In genomic region chr4:6538111-6538510, GRCh38 we compare ENCODE assay signal across 16 cellular contexts. TPM values are rescaled to one million over a fixed set of nuclear protein-coding genes. Genes with fewer than 3 reads are reported as not detected.
DNase-seq lines count a peak whose midpoint lies in the region; ATAC-seq, FAIRE-seq and TF ChIP-seq lines count a peak whose summit lies in the region.
"Had no signal": no experiment of that assay in that cellular context is flagged by ENCODE, and none has a peak within 500 bp of the region (broad histone marks: within the 10 kb centered on the region; RNA-seq: fewer than 3 reads in every experiment).

No MANE protein-coding gene starts in this region.

- intact Hi-C loops in HepG2 (cut with micrococcal nuclease; ENCODE audit: unreplicated experiment): no loop called here
- intact Hi-C loops in right lobe of liver (cut with DNase I): no loop called here

- no peaks in the 10 kb centered on the region for H3K9me3 Mint-ChIP-seq in endothelial cell (ENCODE audit: unreplicated experiment)

- no peak overlapping the region for H3K27ac Mint-ChIP-seq in endothelial cell (ENCODE audit: unreplicated experiment)
- H3K27ac Mint-ChIP-seq: CD4-positive, alpha-beta memory T cell had no signal

- no peaks in the 10 kb centered on the region for H3K4me1 Mint-ChIP-seq in endothelial cell (ENCODE audit: unreplicated experiment)
- H3K4me1 Mint-ChIP-seq: CD4-positive, alpha-beta memory T cell had no signal

- no peak overlapping the region; a peak in 1 of 6 replicates for H3K4me3 ChIP-seq in HepG2 (replicated peaks in 1 of 3; ENCODE audit: insufficient read depth in 1 of 3, low read depth in 2 of 3, low read length in 3 of 3)
- no peak overlapping the region for H3K4me3 ChIP-seq in right lobe of liver

- H3K4me1 ChIP-seq in HepG2 (ENCODE audit: insufficient read depth, low read length) (peaks cover 28% of the 10 kb centered on the region), right lobe of liver (no peaks in the 10 kb centered on the region)

- H3K27me3 ChIP-seq in HepG2 (ENCODE audit: control insufficient read depth in 1 of 2, insufficient read depth in 2 of 2, low read length in 2 of 2) (peaks cover 0 to 16% of the 10 kb centered on the region in 2 experiments; a peak in 3 of 5 replicates), right lobe of liver (no peaks in the 10 kb centered on the region)

- H4K20me1 ChIP-seq in HepG2 (ENCODE audit: insufficient read depth, low read length): no peaks in the 10 kb centered on the region

- 88% methylated on average over 15 of the region's 15 CpGs for WGBS in HepG2 (ENCODE audit: low lambda C conversion rate)
- 82% methylated on average over 9 of the region's 15 CpGs for WGBS in right lobe of liver (ENCODE audit: insufficient coverage, low coverage, low lambda C conversion rate, missing lambda C conversion rate)

- H3K27ac ChIP-seq in HepG2 (ENCODE audit: extremely low read length, insufficient read depth, low read length) (no peak overlapping the region), right lobe of liver (no peak overlapping the region), temporal lobe (ENCODE audit: low read depth, low read length) (peak overlapping the region; percentile 36)

- TF ChIP-seq POLR2A in HepG2 (IDR thresholded peaks at IDR 0.05; ENCODE audit: insufficient read depth in 1 of 2, low read depth in 2 of 2, low read length in 2 of 2) (no peak), right lobe of liver (IDR thresholded peaks at IDR 0.05) (no peak)

- no peak for TF ChIP-seq CTCF in HepG2 (CRISPR knock-in tag; IDR thresholded peaks at IDR 0.05)
- no peak for TF ChIP-seq CTCF in right lobe of liver (IDR thresholded peaks at IDR 0.05)
- TF ChIP-seq CTCF in endothelial cell (IDR thresholded peaks at IDR 0.05; ENCODE audit: unreplicated experiment): no peak

- no peaks in the 10 kb centered on the region for H3K27me3 Mint-ChIP-seq in endothelial cell (ENCODE audit: unreplicated experiment)

- peak overlapping the region; percentile 19 for H3K4me3 Mint-ChIP-seq in endothelial cell (ENCODE audit: unreplicated experiment)
- H3K4me3 Mint-ChIP-seq: CD4-positive, alpha-beta memory T cell had no signal

- TF ChIP-seq RAD21 in HepG2 (CRISPR knock-in tag; IDR thresholded peaks at IDR 0.05): no peak

- DNase-seq in HepG2 (ENCODE audit: low spot score) (no peak), right lobe of liver (no peak), cerebellar cortex (ENCODE audit: low spot score) (peak; percentile 5), endothelial cell (ENCODE audit: low spot score) (no peak), UCSD-AML1 (lab: John Stamatoyannopoulos, UW; ENCODE audit: unreplicated experiment) (no peak), amygdala (lab: John Stamatoyannopoulos, UW) (no peak)
- DNase-seq: Calu3; CD4-positive, alpha-beta memory T cell; COR-L47; GF-D8; GOT3; HCEC 1CT had no signal

- no peaks in the 10 kb centered on the region for H3K36me3 Mint-ChIP-seq in endothelial cell (ENCODE audit: low read depth, unreplicated experiment)
- H3K36me3 Mint-ChIP-seq: CD4-positive, alpha-beta memory T cell had no signal

- no peaks in the 10 kb centered on the region for H3K79me2 ChIP-seq in HepG2 (ENCODE audit: insufficient read depth, low read length)

- no TSS peak for BruUV-seq in HepG2 (replicated peaks; lab: Mats Ljungman, UMichigan)

- H3K36me3 ChIP-seq in HepG2 (replicated peaks in 1 of 2; ENCODE audit: control insufficient read depth in 1 of 2, insufficient read depth in 2 of 2, low read length in 2 of 2): no peaks in the 10 kb centered on the region
- no peaks in the 10 kb centered on the region for H3K36me3 ChIP-seq in right lobe of liver

- POLR2A ChIA-PET in HepG2 (lab: Yijun Ruan, JAX): no interaction called here

- TF ChIP-seq EP300 in HepG2 (IDR thresholded peaks at IDR 0.05; ENCODE audit: low read depth in 2 of 2, low read length in 2 of 2) (no peak), HepG2 (CRISPR knock-in tag; IDR thresholded peaks at IDR 0.05; ENCODE audit: borderline replicate concordance) (no peak)

- FAIRE-seq in HepG2 (lab: Jason Lieb, UNC): no peak
- FAIRE-seq: GM12891, GM18507, H54 had no signal

- no peak overlapping the region for H2AFZ ChIP-seq in HepG2 (ENCODE audit: low read length)

- ATAC-seq in HepG2 (no peak), right lobe of liver (no peak)

- H3K9ac ChIP-seq in HepG2 (ENCODE audit: insufficient read depth, low read depth, low read length): no peak overlapping the region

- CTCF ChIA-PET in HepG2 (lab: Yijun Ruan, JAX; ENCODE audit: low intra/inter-chr PET ratio, low total read pairs): no interaction called here

- in situ Hi-C loops in HepG2 (cut with HindIII; ENCODE audit: extremely low pct_ligation_motif_present, low pct_unique_long_range_greater_than_20kb): no loop called here

- H3K4me2 ChIP-seq in HepG2 (ENCODE audit: low read depth, low read length): peak overlapping the region; percentile 80; the same call in 1 of the 2 replicates

- H3K9me3 ChIP-seq in HepG2 (ENCODE audit: low read length) (no peaks in the 10 kb centered on the region), right lobe of liver (no peaks in the 10 kb centered on the region)

TF ChIP-seq in HepG2, 621 proteins besides CTCF, POLR2A, EP300 and RAD21:
- TF ChIP-seq SP4 (CRISPR knock-in tag; IDR thresholded peaks at IDR 0.05) (0 out of 2 replicates have a peak, but pooled peaks have one; percentile 18), ATAD3A (CRISPR knock-in tag; IDR thresholded peaks at IDR 0.05) (no peak)

RNA-seq across cellular contexts. Expression of gene MAN2B2, which starts 36.9 kb away (rescaled TPM):
- total RNA-seq in HepG2 (2016; rRNA removed; fragmentation: Illumina TruSeq; extraction: Trizol) (2.8 and 5.4 TPM in 2 replicates), right lobe of liver (10 to 100 TPM; 22.3 to 34.1 (median 27.5) TPM), endothelial cell (ENCODE audit: unreplicated experiment) (12.5 TPM), temporal lobe (5.4 TPM)
- total RNA-seq in HepG2 (2016; cell fraction: cytosol; rRNA removed; fragmentation: Illumina TruSeq; extraction: Trizol; ENCODE audit: low read depth): 0.62 and 0.71 TPM in 2 replicates
- total RNA-seq in HepG2 (2016; cell fraction: insoluble cytoplasmic fraction; rRNA removed; fragmentation: Illumina TruSeq; extraction: Trizol): 2.0 and 5.4 TPM in 2 replicates
- total RNA-seq in HepG2 (2016; cell fraction: membrane; rRNA removed; fragmentation: Illumina TruSeq; extraction: Trizol): 1.1 and 1.2 TPM in 2 replicates
- total RNA-seq in HepG2 (2016; cell fraction: nucleus; rRNA removed; fragmentation: Illumina TruSeq; extraction: Trizol): 6.3 and 8.0 TPM in 2 replicates
- polyA plus RNA-seq in HepG2 (2011; rRNA removed): 4.8 and 6.4 TPM in 2 replicates
- 4.7 and 6.1 TPM in 2 replicates for polyA plus RNA-seq in HepG2 (2011; cell fraction: cytosol; rRNA removed)
- polyA plus RNA-seq in HepG2 (2011; cell fraction: nucleus; rRNA removed): 14.1 and 16.0 TPM in 2 replicates
- polyA plus RNA-seq in HepG2 (2012): 4.4 and 4.5 TPM in 2 replicates
- 0.44 TPM in 2 replicates for polyA plus RNA-seq in HepG2 (2016; cell fraction: cytosol; fragmentation: Illumina TruSeq; extraction: Trizol; ENCODE audit: low read depth)
- 2.4 and 3.0 TPM in 2 replicates for polyA plus RNA-seq in HepG2 (2016; cell fraction: insoluble cytoplasmic fraction; fragmentation: Illumina TruSeq; extraction: Trizol; ENCODE audit: low read depth)
- polyA plus RNA-seq in HepG2 (2016; cell fraction: membrane; fragmentation: Illumina TruSeq; extraction: Trizol; ENCODE audit: low read depth): 0.70 and 0.92 TPM in 2 replicates
- polyA plus RNA-seq in HepG2 (2016; cell fraction: nucleus; fragmentation: Illumina TruSeq; extraction: Trizol; ENCODE audit: insufficient read depth, low read depth): 14.4 and 14.5 TPM in 2 replicates
- 9.0 and 18.8 TPM in 2 replicates for polyA minus RNA-seq in HepG2 (2011; rRNA and poly(A)+ RNA removed; ENCODE audit: low replicate concordance)
- 7.6 and 8.0 TPM in 2 replicates for polyA minus RNA-seq in HepG2 (2011; cell fraction: cytosol; rRNA and poly(A)+ RNA removed)
- 5.0 and 6.2 TPM in 2 replicates for polyA minus RNA-seq in HepG2 (2011; cell fraction: nucleus; rRNA and poly(A)+ RNA removed)
